Comparison of ENCODE assay signal across 8 cellular contexts in the genomic region with DNA sequence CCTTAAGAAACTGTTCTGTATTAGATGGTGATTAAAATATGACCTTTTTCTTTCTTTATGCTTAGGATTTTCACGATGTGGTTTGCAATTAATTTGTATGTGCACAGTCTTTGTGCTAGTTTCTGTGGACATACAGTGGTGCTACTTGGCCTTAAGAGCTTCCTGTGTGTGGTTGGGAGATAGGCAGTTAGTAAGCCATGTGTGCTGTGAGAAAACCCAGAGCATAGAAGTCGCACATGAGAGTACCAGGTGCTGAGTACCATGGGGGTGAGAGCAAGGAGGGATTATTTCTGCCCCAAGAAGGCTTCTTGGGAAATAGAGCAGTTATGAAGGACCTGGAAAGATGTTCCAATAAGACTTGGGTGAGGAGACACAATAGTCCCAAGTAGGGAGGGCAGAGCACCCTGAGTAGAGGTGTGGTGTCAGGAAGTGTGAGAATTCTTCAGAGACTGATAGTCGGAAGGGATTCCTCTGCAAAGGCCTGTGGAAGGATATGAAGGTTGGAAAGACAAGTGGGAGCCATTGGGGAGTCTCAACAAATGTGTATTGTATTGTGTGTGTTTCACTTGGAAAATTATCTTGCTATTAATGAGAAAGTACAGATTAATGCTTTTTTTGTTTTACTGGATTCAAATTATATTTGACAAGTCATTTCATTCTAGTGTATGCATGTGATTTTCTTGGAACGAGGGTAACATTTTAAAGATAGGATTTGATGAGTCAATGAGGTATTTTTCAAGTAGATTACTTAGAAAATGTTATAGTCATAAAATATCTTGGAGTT.
A peak's percentile ranks its signal among the peaks of the same experiment; 100 is the strongest.
DNase-seq lines count a peak whose midpoint lies in the region; ATAC-seq, FAIRE-seq and TF ChIP-seq lines count a peak whose summit lies in the region.

No MANE protein-coding gene starts in this region.

- DNase-seq in GM13976 (ENCODE audit: low spot score) (peak; percentile 41), caudate nucleus (lab: John Stamatoyannopoulos, UW) (no peak), cerebellar cortex (ENCODE audit: low spot score) (no peak), urothelium cell line (ENCODE audit: low spot score) (no peak), NCI-H1417 treated with DMSO at 0.1 percent for 48 hours (lab: John Stamatoyannopoulos, UW) (no peak)
- DNase-seq in Jurkat, Clone E6-1 (ENCODE audit: low read depth, low spot score): peak; percentile 99
- peak; percentile 34 for DNase-seq in stimulated activated naive B cell treated with anti-CD40 and anti-IgM and Interleukin-4, amounts not matched to agents 10 μg/mL and 1 μg/mL and 100 μg/mL, for 72 hours

- peak overlapping the region; percentile 45 for H3K4me3 ChIP-seq in Jurkat, Clone E6-1 (ENCODE audit: low read length)

- H3K27me3 Mint-ChIP-seq in stimulated activated naive B cell treated with anti-CD40 and anti-IgM and Interleukin-4, amounts not matched to agents 10 μg/mL and 1 μg/mL and 100 μg/mL, for 72 hours: no peaks in the 10 kb centered on the region

- ATAC-seq in GM21529 (IDR thresholded peaks at IDR 0.05; ENCODE audit: unreplicated experiment): peak; percentile 94
- ATAC-seq in stimulated activated naive B cell treated with anti-CD40 and anti-IgM and Interleukin-4, amounts not matched to agents 10 μg/mL and 1 μg/mL and 100 μg/mL, for 72 hours (replicated peaks): peak; percentile 90

- H3K27ac ChIP-seq in caudate nucleus (ENCODE audit: low read depth, low read length): peak overlapping the region; percentile 96

- peak overlapping the region; percentile 5 to 60 for H3K4me3 Mint-ChIP-seq in stimulated activated naive B cell treated with anti-CD40 and anti-IgM and Interleukin-4, amounts not matched to agents 10 μg/mL and 1 μg/mL and 100 μg/mL, for 72 hours

- peaks cover 11 to 12% of the 10 kb centered on the region in 2 donors for H3K9me3 Mint-ChIP-seq in stimulated activated naive B cell treated with anti-CD40 and anti-IgM and Interleukin-4, amounts not matched to agents 10 μg/mL and 1 μg/mL and 100 μg/mL, for 72 hours

- peaks cover 15 to 34% of the 10 kb centered on the region in 2 donors for H3K4me1 Mint-ChIP-seq in stimulated activated naive B cell treated with anti-CD40 and anti-IgM and Interleukin-4, amounts not matched to agents 10 μg/mL and 1 μg/mL and 100 μg/mL, for 72 hours

- in situ Hi-C loops in GM13976 (cut with MboI; ENCODE audit: low sequenced_read_pairs, unreplicated experiment): no loop called here

- no peaks in the 10 kb centered on the region for H3K36me3 Mint-ChIP-seq in stimulated activated naive B cell treated with anti-CD40 and anti-IgM and Interleukin-4, amounts not matched to agents 10 μg/mL and 1 μg/mL and 100 μg/mL, for 72 hours

- no peak for TF ChIP-seq CTCF in GM13976 (IDR thresholded peaks at IDR 0.05; ENCODE audit: borderline replicate concordance, control extremely low read depth, extremely low read depth, insufficient read depth, missing control alignments)

- FAIRE-seq in urothelium cell line (lab: Jason Lieb, UNC): no peak

- peak overlapping the region; percentile 22 for H3K27ac Mint-ChIP-seq in stimulated activated naive B cell treated with anti-CD40 and anti-IgM and Interleukin-4, amounts not matched to agents 10 μg/mL and 1 μg/mL and 100 μg/mL, for 72 hours

Comparison
In these comparisons a context has a peak if more than half of its experiments do, and no peak if none do; other contexts are left out.
1. DNase-seq: peak in GM13976 (single experiment), Jurkat, Clone E6-1 (single experiment) and stimulated activated naive B cell treated with anti-CD40 and anti-IgM and Interleukin-4, amounts not matched to agents 10 μg/mL and 1 μg/mL and 100 μg/mL, for 72 hours (single experiment); none in caudate nucleus (0 of 61), cerebellar cortex (single experiment), urothelium cell line (single experiment) and NCI-H1417 treated with DMSO at 0.1 percent for 48 hours (single experiment).